ENCODE assay signal across 22 cellular contexts in the genomic region with DNA sequence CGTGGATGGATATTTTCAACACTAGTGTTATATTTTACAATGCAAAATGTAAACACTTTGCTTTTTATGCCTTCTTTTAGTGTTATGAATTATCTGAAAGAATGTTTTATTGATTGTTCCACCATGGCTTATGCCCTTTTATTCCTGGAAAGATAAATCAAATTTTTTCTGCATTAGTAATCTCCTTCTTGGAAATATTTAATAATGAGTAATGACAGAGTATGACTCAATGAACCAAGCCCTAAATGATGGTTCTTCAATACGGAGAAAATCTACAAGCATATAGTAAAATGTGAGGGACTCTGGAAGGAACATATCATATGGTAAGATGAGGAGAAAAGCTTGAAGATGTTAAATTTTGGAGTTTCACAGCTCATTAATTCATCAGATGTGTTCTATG.
DNase-seq lines count a peak whose midpoint lies in the region; ATAC-seq, FAIRE-seq and TF ChIP-seq lines count a peak whose summit lies in the region.
"Had no signal": no experiment of that assay in that cellular context is flagged by ENCODE, and none has a peak within 500 bp of the region (broad histone marks: within the 10 kb centered on the region; RNA-seq: fewer than 3 reads in every experiment).

No MANE protein-coding gene starts in this region.

- peaks cover 8 to 21% of the 10 kb centered on the region in 2 experiments; a peak in 3 of 4 replicates for H3K4me1 Mint-ChIP-seq in H9
- no peaks in the 10 kb centered on the region for H3K4me1 Mint-ChIP-seq in chondrocyte (ENCODE audit: low read depth)

- peaks cover 6 to 13% of the 10 kb centered on the region in 2 experiments; a peak in 4 of 5 replicates for H3K9me3 Mint-ChIP-seq in H9
- H3K9me3 Mint-ChIP-seq in chondrocyte (ENCODE audit: low read depth), result peaks cover 10% of the 10 kb centered on the region

- H2BK20ac ChIP-seq in H9 (ENCODE audit: low read depth, low read length, poor library complexity, severe bottlenecking), result no peak overlapping the region

- ATAC-seq in left ventricle myocardium superior, result no peak

- peak; percentile 9 for FAIRE-seq in keratinocyte (lab: Jason Lieb, UNC)
- FAIRE-seq: D721Med, HTR-8/SVneo had no signal

- H3K23ac ChIP-seq in H9 (ENCODE audit: insufficient read length, low read depth, low read length), result no peak overlapping the region

- H2AFZ ChIP-seq in keratinocyte (ENCODE audit: control insufficient read depth, low read length) (no peak overlapping the region), H9 (ENCODE audit: low read length) (no peak overlapping the region)

- H3K79me2 ChIP-seq in keratinocyte (ENCODE audit: control insufficient read depth, insufficient read depth, low read length), result no peaks in the 10 kb centered on the region
- H3K79me2 ChIP-seq in H9 (ENCODE audit: insufficient read depth, low read length), result no peaks in the 10 kb centered on the region

- H3K18ac ChIP-seq in H9 (ENCODE audit: insufficient read length, low read depth, low read length), result no peak overlapping the region

- no peak overlapping the region for H2BK15ac ChIP-seq in H9 (ENCODE audit: low read depth, low read length)

- H4K20me1 ChIP-seq in keratinocyte (ENCODE audit: control insufficient read depth, extremely low read depth, insufficient read depth, low read length) (no peaks in the 10 kb centered on the region), H9 (ENCODE audit: control insufficient read depth, insufficient read depth, insufficient read length) (no peaks in the 10 kb centered on the region)

- peak overlapping the region; percentile 9 for H3K4me2 ChIP-seq in keratinocyte (ENCODE audit: control insufficient read depth, extremely low read depth, insufficient read depth, low read depth, low read length)
- no peak overlapping the region for H3K4me2 ChIP-seq in H9 (ENCODE audit: insufficient read depth, insufficient read length, low read length)

- H3K9me3 ChIP-seq in keratinocyte (ENCODE audit: control insufficient read depth, low read depth, low read length) (no peaks in the 10 kb centered on the region), H9 (ENCODE audit: control insufficient read depth, low read depth, low read length) (no peaks in the 10 kb centered on the region)

- intact Hi-C loops in left ventricle myocardium superior (cut with micrococcal nuclease), result no loop called here

- no peak overlapping the region for H3K4me3 ChIP-seq in epithelial cell of esophagus (ENCODE audit: low read length)
- H3K4me3 ChIP-seq in keratinocyte (ENCODE audit: control insufficient read depth in 2 of 3, extremely low read depth in 1 of 3, insufficient read depth in 2 of 3, low read depth in 1 of 3, low read length in 3 of 3), result no peak overlapping the region
- H3K4me3 ChIP-seq: HAP-1 had no signal

- no peak overlapping the region for H3K4ac ChIP-seq in H9 (ENCODE audit: low read depth, low read length)

- POLR2A ChIA-PET in RWPE1 (lab: Yijun Ruan, JAX; ENCODE audit: low non-redundant PET), result no interaction called here

- no peak overlapping the region for H4K5ac ChIP-seq in H9 (ENCODE audit: insufficient read length, low read depth, low read length)

- H3K4me3 Mint-ChIP-seq in H9 (no peak overlapping the region), chondrocyte (ENCODE audit: unreplicated experiment) (no peak overlapping the region)

- H3K27ac Mint-ChIP-seq in H9 (no peak overlapping the region), chondrocyte (ENCODE audit: unreplicated experiment) (no peak overlapping the region)

- H3K27me3 ChIP-seq in keratinocyte (ENCODE audit: control insufficient read depth, extremely low read depth, insufficient read depth, low read length), result no peaks in the 10 kb centered on the region
- H3K27me3 ChIP-seq in H9 (ENCODE audit: insufficient read depth, low read length), result no peaks in the 10 kb centered on the region

- H3K4me1 ChIP-seq in keratinocyte (ENCODE audit: control insufficient read depth, extremely low read depth, insufficient read depth, low read length) (peaks cover 9% of the 10 kb centered on the region), H9 (ENCODE audit: insufficient read depth, low read length) (no peaks in the 10 kb centered on the region)
- H3K4me1 ChIP-seq: HAP-1 had no signal

- no peak overlapping the region for H2BK120ac ChIP-seq in H9 (ENCODE audit: low read depth, low read length, poor library complexity, severe bottlenecking)

- H4K91ac ChIP-seq in H9 (ENCODE audit: insufficient read length, low read depth, low read length), result no peak overlapping the region

- DNase-seq in ELR (ENCODE audit: low read depth) (peak; percentile 12), RWPE1 (ENCODE audit: low spot score) (peak; percentile 20), epithelial cell of esophagus (ENCODE audit: low read depth) (peak; percentile 45), keratinocyte (ENCODE audit: low read depth, low spot score) (peak; percentile 2), left ventricle myocardium superior (no peak), NCI-H1105 (lab: John Stamatoyannopoulos, UW) (no peak), H9 (no peak), chondrocyte (ENCODE audit: low spot score) (no peak)
- DNase-seq: EL, KG1, MV-4-11, NCI-H1694, NCI-H2081, NCI-H2171 treated with DMSO at 0.1 percent for 48 hours, NCI-H446, NCI-H526 treated with DMSO at 0.1 percent for 48 hours, OCI-M1, SHP77 had no signal

- no peaks in the 10 kb centered on the region for H3K27me3 Mint-ChIP-seq in H9 (ENCODE audit: low read depth)
- H3K27me3 Mint-ChIP-seq in chondrocyte (ENCODE audit: low read depth), result no peaks in the 10 kb centered on the region

- H2AK5ac ChIP-seq in H9 (ENCODE audit: insufficient read length, low read length), result no peak overlapping the region

- no peak overlapping the region for H2BK5ac ChIP-seq in H9 (ENCODE audit: insufficient read length, low read length)

- H3K9ac ChIP-seq in keratinocyte (ENCODE audit: control insufficient read depth, extremely low read depth, insufficient read depth, low read length), result no peak overlapping the region
- H3K9ac ChIP-seq in H9 (ENCODE audit: extremely low read depth, insufficient read length, low read length), result no peak overlapping the region

- dilution Hi-C loops in keratinocyte (cut with MboI; ENCODE audit: extremely low pct_ligation_motif_present, low sequenced_read_pairs), result no loop called here

- no peaks in the 10 kb centered on the region for H3K79me1 ChIP-seq in H9 (ENCODE audit: insufficient read depth, low read depth, low read length, poor library complexity, severe bottlenecking)

- no peak overlapping the region for H4K8ac ChIP-seq in H9 (replicated peaks; ENCODE audit: insufficient read length, low read depth, low read length)

- H3K36me3 Mint-ChIP-seq in H9 (ENCODE audit: insufficient read depth in 1 of 3, low read depth in 3 of 3), result peaks cover 0 to 22% (median 0%) of the 10 kb centered on the region in 3 experiments; a peak in 3 of 7 replicates
- H3K36me3 Mint-ChIP-seq in chondrocyte (ENCODE audit: low read depth), result peaks cover 1% of the 10 kb centered on the region

- H3K9me1 ChIP-seq in keratinocyte (ENCODE audit: control insufficient read depth, extremely low read depth, insufficient read depth, low read length), result no peaks in the 10 kb centered on the region

- H3T11ph ChIP-seq in H9 (ENCODE audit: low read length), result no peak overlapping the region

- H3K27ac ChIP-seq in RWPE1 (no peak overlapping the region), keratinocyte (ENCODE audit: control insufficient read depth, insufficient read depth, low read length) (no peak overlapping the region), H9 (ENCODE audit: insufficient read length, low read depth, low read length) (no peak overlapping the region)
- H3K27ac ChIP-seq: C4-2B had no signal

- no peak overlapping the region for H3K56ac ChIP-seq in H9 (ENCODE audit: insufficient read length, low read depth, low read length)

- H3K14ac ChIP-seq in H9 (ENCODE audit: insufficient read depth, low read length), result no peak overlapping the region

- WGBS in H9 (ENCODE audit: extremely low coverage, insufficient read length, low lambda C conversion rate), result no CpG with 5 or more reads among the region's 2 CpGs

- H2BK12ac ChIP-seq in H9 (ENCODE audit: insufficient read length, low read depth, low read length), result no peak overlapping the region

- TF ChIP-seq CTCF in RWPE1 (conservative IDR thresholded peaks at IDR 0.05; ENCODE audit: low read depth) (no peak), epithelial cell of esophagus (IDR thresholded peaks at IDR 0.05; ENCODE audit: insufficient read depth, low read depth, low read length, missing control alignments) (no peak), keratinocyte (optimal IDR thresholded peaks at IDR 0.05 in 1 of 3, IDR thresholded peaks at IDR 0.05 in 1 of 3, conservative IDR thresholded peaks at IDR 0.05 in 1 of 3; ENCODE audit: extremely low read depth in 1 of 3, insufficient read depth in 2 of 3, low read length in 3 of 3) (no peak), H9 (conservative IDR thresholded peaks at IDR 0.05) (no peak), chondrocyte (IDR thresholded peaks at IDR 0.05) (no peak)

- CTCF ChIA-PET in RWPE1 (lab: Yijun Ruan, JAX), result interaction anchor here (0.7 kb wide), 1 partner anchor 13 kb away, joined by 3 read pairs; no protein-coding TSS in a partner anchor

- no peaks in the 10 kb centered on the region for H3K23me2 ChIP-seq in H9 (ENCODE audit: insufficient read length, low read depth, low read length, poor library complexity, severe bottlenecking)

- no peaks in the 10 kb centered on the region for H3K36me3 ChIP-seq in keratinocyte (ENCODE audit: control insufficient read depth in 2 of 2, extremely low read depth in 1 of 2, insufficient read depth in 2 of 2, low read length in 2 of 2)
- H3K36me3 ChIP-seq: HAP-1 had no signal

Comparison
In these comparisons a context has a peak if more than half of its experiments do, and no peak if none do; other contexts are left out.
1. DNase-seq: peak in ELR (single experiment), RWPE1 (single experiment), epithelial cell of esophagus (single experiment) and keratinocyte (single experiment); none in left ventricle myocardium superior (single experiment), NCI-H1105 (single experiment), H9 (single experiment) and chondrocyte (single experiment).